Comparison of ENCODE assay signal across 21 cellular contexts in genomic region chr5:17294639-17295311, GRCh38.
"Had no signal": no experiment of that assay in that cellular context is flagged by ENCODE, and none has a peak within 500 bp of the region (broad histone marks: within the 10 kb centered on the region; RNA-seq: fewer than 3 reads in every experiment).

No MANE protein-coding gene starts in this region.

- H3K27ac ChIP-seq: colonic mucosa, coronary artery, dorsolateral prefrontal cortex, epithelial cell of prostate, esophagus squamous epithelium, foreskin keratinocyte, gastrocnemius medialis, gastroesophageal sphincter, heart left ventricle, heart right ventricle had no signal

- H3K36me3 ChIP-seq: colonic mucosa, esophagus squamous epithelium, gastrocnemius medialis, gastroesophageal sphincter, heart left ventricle, heart right ventricle had no signal

- DNase-seq: colonic mucosa; cortex of kidney; dermis blood vessel endothelial cell; dorsolateral prefrontal cortex; effector CD4-positive, alpha-beta T cell; effector CD8-positive, alpha-beta T cell; effector memory CD4-positive, alpha-beta T cell; effector memory CD8-positive, alpha-beta T cell; endodermal cell; erythroblast; esophagus squamous epithelium; foreskin fibroblast; foreskin keratinocyte; foreskin melanocyte; gastrocnemius medialis; glutamatergic neuron; heart left ventricle; heart right ventricle had no signal

- H3K4me3 ChIP-seq: colonic mucosa, coronary artery, dorsolateral prefrontal cortex, esophagus squamous epithelium, gastrocnemius medialis, gastroesophageal sphincter, heart left ventricle, heart right ventricle had no signal

- H3K4me1 ChIP-seq: colonic mucosa, esophagus squamous epithelium, foreskin keratinocyte, gastrocnemius medialis, gastroesophageal sphincter, heart left ventricle, heart right ventricle had no signal

- H3K27me3 ChIP-seq: colonic mucosa, dorsolateral prefrontal cortex, esophagus squamous epithelium, foreskin keratinocyte, gastrocnemius medialis, heart left ventricle, heart right ventricle had no signal

- H3K9me3 ChIP-seq: colonic mucosa, esophagus squamous epithelium, gastrocnemius medialis, gastroesophageal sphincter, heart left ventricle, heart right ventricle had no signal
